In genomic region chr22:19853879-19854777, GRCh38 we compare ENCODE assay signal across 8 cellular contexts. TPM values are rescaled to one million over a fixed set of nuclear protein-coding genes. Genes with fewer than 3 reads are reported as not detected.
DNase-seq lines count a peak whose midpoint lies in the region; ATAC-seq lines count a peak whose summit lies in the region.

No MANE protein-coding gene starts in this region.

- H3K9me3 ChIP-seq in adipocyte (ENCODE audit: control insufficient read depth, low read length) (no peaks in the 10 kb centered on the region), iPS-18a (ENCODE audit: control insufficient read depth, low read depth, low read length) (no peaks in the 10 kb centered on the region), skeletal muscle tissue (ENCODE audit: control insufficient read depth in 3 of 3, low read length in 3 of 3) (no peaks in the 10 kb centered on the region)

- no peak for ATAC-seq in HG03025 (IDR thresholded peaks at IDR 0.05; ENCODE audit: low FRiP score, unreplicated experiment)

- peak; percentile 53 for DNase-seq in SHP77 treated with DMSO at 0.1 percent for 48 hours (lab: John Stamatoyannopoulos, UW)
- no peak for DNase-seq in SHP77 (lab: John Stamatoyannopoulos, UW)
- DNase-seq in HT-29 (ENCODE audit: low spot score) = peak; percentile 60
- no peak for DNase-seq in adipocyte (ENCODE audit: low read depth)
- DNase-seq in NCI-H187 (lab: John Stamatoyannopoulos, UW) = no peak

- peak overlapping the region; percentile 97 for H3K9ac ChIP-seq in adipocyte (ENCODE audit: low read length)
- H3K9ac ChIP-seq in iPS-18a (ENCODE audit: low read length) = peak overlapping the region; percentile 81
- peak overlapping the region; percentile 92 to 99 (median 98) for H3K9ac ChIP-seq in skeletal muscle tissue (ENCODE audit: low read depth in 1 of 3, low read length in 3 of 3)

- peak overlapping the region; percentile 49 for H3K27ac ChIP-seq in iPS-18a (ENCODE audit: low read length)
- H3K27ac ChIP-seq in skeletal muscle tissue (ENCODE audit: low read depth, low read length) = peak overlapping the region; percentile 82

- peak overlapping the region; percentile 96 for H3K4me3 ChIP-seq in adipocyte (ENCODE audit: low read length)
- H3K4me3 ChIP-seq in iPS-18a (ENCODE audit: low read length) = peak overlapping the region; percentile 79
- peak overlapping the region; percentile 89 to 97 (median 95) for H3K4me3 ChIP-seq in skeletal muscle tissue (ENCODE audit: low read length in 3 of 3)

- no peaks in the 10 kb centered on the region for H3K27me3 ChIP-seq in adipocyte (replicated peaks; ENCODE audit: control insufficient read depth, insufficient read depth, low read length)
- H3K27me3 ChIP-seq in iPS-18a (ENCODE audit: control insufficient read depth, insufficient read depth, low read length) = no peaks in the 10 kb centered on the region
- no peaks in the 10 kb centered on the region for H3K27me3 ChIP-seq in skeletal muscle tissue (ENCODE audit: control insufficient read depth in 3 of 3, insufficient read depth in 3 of 3, low read length in 3 of 3)

- H3K36me3 ChIP-seq in adipocyte (ENCODE audit: control insufficient read depth, insufficient read depth, low read length, severe bottlenecking) (peaks cover 23% of the 10 kb centered on the region), iPS-18a (ENCODE audit: control insufficient read depth, low read depth, low read length) (peaks cover 21% of the 10 kb centered on the region), skeletal muscle tissue (ENCODE audit: control insufficient read depth in 3 of 3, insufficient read depth in 3 of 3, low read length in 3 of 3) (peaks cover 23 to 28% (median 24%) of the 10 kb centered on the region in 3 donors)

- H3K4me1 ChIP-seq in adipocyte (ENCODE audit: control insufficient read depth, insufficient read depth, low read length) (peaks cover 26% of the 10 kb centered on the region), iPS-18a (ENCODE audit: control insufficient read depth, low read depth, low read length) (peaks cover 19% of the 10 kb centered on the region), skeletal muscle tissue (ENCODE audit: control insufficient read depth in 3 of 3, insufficient read depth in 3 of 3, low read length in 3 of 3) (peaks cover 28 to 55% (median 35%) of the 10 kb centered on the region in 3 donors)

RNA-seq across cellular contexts. Expression of gene GNB1L, which starts 0.5 kb away (rescaled TPM):
- 96.1 and 115 TPM in 2 replicates for total RNA-seq in HT-29 (2014; rRNA removed; shearing (Covaris generic))
- 4.7 TPM for total RNA-seq in skeletal muscle tissue

RNA-seq across cellular contexts. Expression of gene RTL10, which starts 0.5 kb away (rescaled TPM):
- total RNA-seq in HT-29 (2014; rRNA removed; shearing (Covaris generic)) = 37.9 and 42.8 TPM in 2 replicates
- total RNA-seq in skeletal muscle tissue = 9.4 TPM

Comparison
In these comparisons a context has a peak if more than half of its experiments do, and no peak if none do; other contexts are left out.
1. DNase-seq: peak in SHP77 treated with DMSO at 0.1 percent for 48 hours (single experiment) and HT-29 (single experiment); none in SHP77 (0 of 2), adipocyte (single experiment) and NCI-H187 (0 of 2).
2. RNA of gene GNB1L, which starts 0.5 kb away (total RNA-seq): 96.1 to 115 TPM in HT-29; 4.7 TPM in skeletal muscle tissue (single experiment); every median in the first group is over 10 times any median in the second.
3. Peak in every context shown above with its lines, with median percentiles within 50 percentile points of each other: H3K4me3 ChIP-seq and H3K9ac ChIP-seq.